1 cellular context compared by ENCODE assay signal in the genomic region with DNA sequence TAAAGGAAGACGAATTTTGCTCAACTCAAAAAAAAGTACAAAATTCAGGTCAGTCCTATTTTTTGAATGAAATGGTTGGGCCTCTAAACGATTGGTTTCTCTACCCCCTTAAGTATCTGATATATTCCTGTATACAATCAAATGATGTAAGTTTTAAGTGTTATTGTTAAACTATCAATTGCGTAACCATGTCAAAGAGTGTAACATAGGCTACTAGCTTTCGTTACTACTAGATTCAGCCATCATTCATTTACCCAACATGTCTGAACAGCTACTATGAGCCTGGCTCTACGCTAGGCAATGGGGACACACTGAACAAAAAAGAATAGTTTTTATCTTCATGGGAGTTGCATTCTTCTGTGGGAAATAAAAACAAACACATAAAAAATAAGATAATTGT.
TF ChIP-seq lines count a peak whose summit lies in the region.

No MANE protein-coding gene starts in this region.

TF ChIP-seq in GM23338, 12 proteins besides CTCF, POLR2A, EP300 and RAD21 (continued from another document):
- no peak for TF ChIP-seq STAT1 (IDR thresholded peaks at IDR 0.05; ENCODE audit: unreplicated experiment)
- no peak for TF ChIP-seq POLR2AphosphoS5 (IDR thresholded peaks at IDR 0.05; ENCODE audit: low read depth)
- TF ChIP-seq NANOG (IDR thresholded peaks at IDR 0.05; ENCODE audit: borderline replicate concordance): no peak
- no peak for TF ChIP-seq CREB1 (CRISPR knock-in tag; IDR thresholded peaks at IDR 0.05; ENCODE audit: low read depth)
- TF ChIP-seq, protein P1, sequence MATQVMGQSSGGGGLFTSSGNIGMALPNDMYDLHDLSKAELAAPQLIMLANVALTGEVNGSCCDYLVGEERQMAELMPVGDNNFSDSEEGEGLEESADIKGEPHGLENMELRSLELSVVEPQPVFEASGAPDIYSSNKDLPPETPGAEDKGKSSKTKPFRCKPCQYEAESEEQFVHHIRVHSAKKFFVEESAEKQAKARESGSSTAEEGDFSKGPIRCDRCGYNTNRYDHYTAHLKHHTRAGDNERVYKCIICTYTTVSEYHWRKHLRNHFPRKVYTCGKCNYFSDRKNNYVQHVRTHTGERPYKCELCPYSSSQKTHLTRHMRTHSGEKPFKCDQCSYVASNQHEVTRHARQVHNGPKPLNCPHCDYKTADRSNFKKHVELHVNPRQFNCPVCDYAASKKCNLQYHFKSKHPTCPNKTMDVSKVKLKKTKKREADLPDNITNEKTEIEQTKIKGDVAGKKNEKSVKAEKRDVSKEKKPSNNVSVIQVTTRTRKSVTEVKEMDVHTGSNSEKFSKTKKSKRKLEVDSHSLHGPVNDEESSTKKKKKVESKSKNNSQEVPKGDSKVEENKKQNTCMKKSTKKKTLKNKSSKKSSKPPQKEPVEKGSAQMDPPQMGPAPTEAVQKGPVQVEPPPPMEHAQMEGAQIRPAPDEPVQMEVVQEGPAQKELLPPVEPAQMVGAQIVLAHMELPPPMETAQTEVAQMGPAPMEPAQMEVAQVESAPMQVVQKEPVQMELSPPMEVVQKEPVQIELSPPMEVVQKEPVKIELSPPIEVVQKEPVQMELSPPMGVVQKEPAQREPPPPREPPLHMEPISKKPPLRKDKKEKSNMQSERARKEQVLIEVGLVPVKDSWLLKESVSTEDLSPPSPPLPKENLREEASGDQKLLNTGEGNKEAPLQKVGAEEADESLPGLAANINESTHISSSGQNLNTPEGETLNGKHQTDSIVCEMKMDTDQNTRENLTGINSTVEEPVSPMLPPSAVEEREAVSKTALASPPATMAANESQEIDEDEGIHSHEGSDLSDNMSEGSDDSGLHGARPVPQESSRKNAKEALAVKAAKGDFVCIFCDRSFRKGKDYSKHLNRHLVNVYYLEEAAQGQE (IDR thresholded peaks at IDR 0.05; ENCODE audit: unreplicated experiment): no peak
- no peak for TF ChIP-seq ETS1 (IDR thresholded peaks at IDR 0.05)
